Comparison of ENCODE assay signal across 8 cellular contexts in genomic region chrX:153470411-153471363, GRCh38. TPM values are rescaled to one million over a fixed set of nuclear protein-coding genes. Genes with fewer than 3 reads are reported as not detected.
DNase-seq lines count a peak whose midpoint lies in the region; FAIRE-seq and TF ChIP-seq lines count a peak whose summit lies in the region.

HAUS7 (minus strand) TSS chrX:153470576; CDS start chrX:153470557, 19 bp downstream.

- no peaks in the 10 kb centered on the region for H3K27me3 Mint-ChIP-seq in neural crest cell (ENCODE audit: low read depth)

- H3K4me1 ChIP-seq in HAP-1: no peaks in the 10 kb centered on the region
- peaks cover 0 to 31% (median 18%) of the 10 kb centered on the region in 4 donors for H3K4me1 ChIP-seq in stomach

- no peaks in the 10 kb centered on the region for H3K36me3 Mint-ChIP-seq in neural crest cell (ENCODE audit: low read depth)

- H3K4me1 Mint-ChIP-seq in neural crest cell: no peaks in the 10 kb centered on the region

- peak within 1 kb of the TSS; percentile 70 to 89 (median 77) for H3K27ac ChIP-seq in stomach

- no peak within 1 kb of the TSS for H3K27ac Mint-ChIP-seq in neural crest cell (ENCODE audit: unreplicated experiment)

- TF ChIP-seq EP300 in stomach (IDR thresholded peaks at IDR 0.05): no peak

- TF ChIP-seq POLR2A in stomach (IDR thresholded peaks at IDR 0.05): no peak

- H3K4me3 ChIP-seq in HAP-1 (peak within 1 kb of the TSS; percentile 89), MG63 (peak within 1 kb of the TSS; percentile 76), stomach (peak within 1 kb of the TSS; percentile 61 to 81 (median 66))

- H3K27me3 ChIP-seq in HAP-1 (ENCODE audit: low read depth): no peaks in the 10 kb centered on the region
- no peaks in the 10 kb centered on the region for H3K27me3 ChIP-seq in MG63
- H3K27me3 ChIP-seq in stomach: no peaks in the 10 kb centered on the region

- FAIRE-seq in G401.6 (lab: Jason Lieb, UNC): peak; percentile 45

- 9 to 97% (median 30%) methylated on average over 4 to 65 of the region's 70 CpGs for WGBS in stomach, 5 donors

- in situ Hi-C loops in HAP-1 (cut with MboI; ENCODE audit: low sequenced_read_pairs): no loop called here

- intact Hi-C loops in stomach (cut with DNase I; ENCODE audit: low total_unique reads): no loop called here

- H3K9me3 ChIP-seq in HAP-1 (no peaks in the 10 kb centered on the region), MG63 (no peaks in the 10 kb centered on the region), stomach (no peaks in the 10 kb centered on the region)

- peak; percentile 87 to 95 for DNase-seq in HAP-1 (ENCODE audit: low spot score in 2 of 2)
- peak; percentile 84 for DNase-seq in MG63
- DNase-seq in SHP77 treated with DMSO at 0.1 percent for 48 hours (lab: John Stamatoyannopoulos, UW): peak; percentile 7
- peak; percentile 94 for DNase-seq in activated effector memory CD4-positive, alpha-beta T cell treated with anti-CD3 and anti-CD28 coated beads, Interleukin-2, amount 50 U/mL, for 16 hours
- peak; percentile 82 for DNase-seq in fibroblast of the conjunctiva (ENCODE audit: low read depth)
- DNase-seq in neural crest cell (ENCODE audit: low read depth, low spot score): peak; percentile 87
- DNase-seq in stomach: peak; percentile 86

- no peaks in the 10 kb centered on the region for H3K9me3 Mint-ChIP-seq in neural crest cell

- H3K4me3 Mint-ChIP-seq in neural crest cell: peak within 1 kb of the TSS; percentile 89

- peak; percentile 70 for TF ChIP-seq CTCF in neural crest cell (conservative IDR thresholded peaks at IDR 0.05)
- peak in 5 of 7 experiments; percentile 42 to 78 (median 63) for TF ChIP-seq CTCF in stomach (IDR thresholded peaks at IDR 0.05)

- H3K36me3 ChIP-seq in HAP-1 (replicated peaks) (peaks cover 20% of the 10 kb centered on the region), MG63 (no peaks in the 10 kb centered on the region), stomach (peaks cover 0 to 10% (median 3%) of the 10 kb centered on the region in 4 donors)

RNA-seq across cellular contexts. Expression of gene HAUS7, which starts in this region (rescaled TPM):
- total RNA-seq in MG63 (2014; rRNA removed; shearing (Covaris generic); ENCODE audit: low replicate concordance): 42.4 and 101 TPM in 2 replicates
- total RNA-seq in neural crest cell (51.8 and 58.8 TPM in 2 replicates), stomach (10 to 100 TPM in 2 of 5 donors, 1 to 10 TPM in 3; 1.8 to 17.9 (median 6.4) TPM)
- polyA plus RNA-seq in stomach: 10 to 100 TPM; 31.3 to 75.3 (median 41.7) TPM

Comparison
In these comparisons a context has a peak if more than half of its experiments do, and no peak if none do; other contexts are left out.
1. Peak in every context shown above with its lines: DNase-seq, H3K4me3 ChIP-seq and H3K27ac ChIP-seq.
2. DNase-seq: peak in every context shown above with its lines; median percentile 94 in activated effector memory CD4-positive, alpha-beta T cell treated with anti-CD3 and anti-CD28 coated beads, Interleukin-2, amount 50 U/mL, for 16 hours; 91 in HAP-1; 87 in neural crest cell; 86 in stomach; 84 in MG63; 82 in fibroblast of the conjunctiva; 7 in SHP77 treated with DMSO at 0.1 percent for 48 hours.